ENCODE assay signal across 8 cellular contexts in the genomic region with DNA sequence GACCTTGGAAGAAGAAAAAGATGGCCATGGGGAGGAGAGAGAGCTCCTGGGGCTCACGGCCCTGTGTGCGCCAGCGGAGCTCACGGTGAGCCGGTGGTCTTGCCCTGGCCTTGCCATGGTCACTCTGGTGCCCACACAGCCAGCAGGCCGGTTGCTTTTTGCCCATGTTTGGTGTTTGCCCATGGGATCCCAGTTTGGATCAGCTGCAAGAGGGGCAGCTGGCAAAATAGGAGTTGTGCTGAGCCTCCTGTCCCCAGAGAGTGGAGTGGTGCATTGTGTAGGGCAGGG. TPM values are rescaled to one million over a fixed set of nuclear protein-coding genes. Genes with fewer than 3 reads are reported as not detected.
DNase-seq lines count a peak whose midpoint lies in the region; ATAC-seq and TF ChIP-seq lines count a peak whose summit lies in the region.

No MANE protein-coding gene starts in this region.

- peak overlapping the region; percentile 83 to 99 for H3K27ac Mint-ChIP-seq in activated naive CD4-positive, alpha-beta T cell treated with anti-CD3 and anti-CD28 coated beads, Interleukin-2, amount 50 U/mL, for 72 hours
- H3K27ac Mint-ChIP-seq in stimulated activated memory B cell treated with anti-CD40 and anti-IgM and Interleukin-4, amounts not matched to agents 10 μg/mL and 1 μg/mL and 100 μg/mL, for 72 hours: peak overlapping the region; percentile 82

- H3K9me3 Mint-ChIP-seq in activated naive CD4-positive, alpha-beta T cell treated with anti-CD3 and anti-CD28 coated beads, Interleukin-2, amount 50 U/mL, for 72 hours: no peaks in the 10 kb centered on the region
- no peaks in the 10 kb centered on the region for H3K9me3 Mint-ChIP-seq in stimulated activated memory B cell treated with anti-CD40 and anti-IgM and Interleukin-4, amounts not matched to agents 10 μg/mL and 1 μg/mL and 100 μg/mL, for 72 hours

- DNase-seq in SK-N-SH: no peak
- no peak for DNase-seq in activated naive CD4-positive, alpha-beta T cell treated with anti-CD3 and anti-CD28 coated beads, Interleukin-2, amount 50 U/mL, for 72 hours (ENCODE audit: low spot score in 2 of 2)
- DNase-seq in NCI-H82 (lab: John Stamatoyannopoulos, UW): no peak
- DNase-seq in NCI-H446 (lab: John Stamatoyannopoulos, UW): no peak

- H3K9me2 ChIP-seq in SK-N-SH: no peaks in the 10 kb centered on the region

- H3K9ac ChIP-seq in SK-N-SH: no peak overlapping the region

- H3K4me1 ChIP-seq in SK-N-SH (ENCODE audit: control insufficient read depth in 1 of 2, insufficient read depth in 2 of 2, low read depth in 1 of 2, low read length in 1 of 2): peaks cover 0 to 26% of the 10 kb centered on the region in 2 experiments; a peak in 1 of 4 replicates

- 100% methylated on average over 6 of the region's 6 CpGs for WGBS in SK-N-SH (ENCODE audit: low lambda C conversion rate)

- H3F3A ChIP-seq in SK-N-SH (replicated peaks; ENCODE audit: insufficient read depth): peaks cover 14% of the 10 kb centered on the region

- no peaks in the 10 kb centered on the region for H3K27me3 Mint-ChIP-seq in stimulated activated memory B cell treated with anti-CD40 and anti-IgM and Interleukin-4, amounts not matched to agents 10 μg/mL and 1 μg/mL and 100 μg/mL, for 72 hours

- H3K36me3 ChIP-seq in SK-N-SH (replicated peaks in 1 of 2; ENCODE audit: control insufficient read depth in 1 of 2, insufficient read depth in 2 of 2, low read length in 1 of 2): no peaks in the 10 kb centered on the region

- no peaks in the 10 kb centered on the region for H4K20me1 ChIP-seq in SK-N-SH (ENCODE audit: insufficient read depth)

- no peak for ATAC-seq in SK-N-SH treated with all-trans-retinoic acid at 6 μM for 48 hours
- no peak for ATAC-seq in activated naive CD4-positive, alpha-beta T cell treated with anti-CD3 and anti-CD28 coated beads, Interleukin-2, amount 50 U/mL, for 72 hours
- ATAC-seq in stimulated activated memory B cell treated with anti-CD40 and anti-IgM and Interleukin-4, amounts not matched to agents 10 μg/mL and 1 μg/mL and 100 μg/mL, for 72 hours: no peak
- no peak for ATAC-seq in HG02588 (IDR thresholded peaks at IDR 0.05; ENCODE audit: unreplicated experiment)

- H3K4me3 Mint-ChIP-seq in stimulated activated memory B cell treated with anti-CD40 and anti-IgM and Interleukin-4, amounts not matched to agents 10 μg/mL and 1 μg/mL and 100 μg/mL, for 72 hours: peak overlapping the region; percentile 95

- CTCF ChIA-PET in SK-N-SH (lab: Yijun Ruan, JAX): interaction anchor here (0.6 to 21.6 kb wide), 9 partner anchors 13 to 217 kb away, joined by 3 to 1361 read pairs (median 7); partner anchors contain the start of genes FDXR, GRIN2C, NAT9 and RAB37

- TF ChIP-seq EP300 in SK-N-SH (IDR thresholded peaks at IDR 0.05; ENCODE audit: borderline replicate concordance in 1 of 2, low read depth in 1 of 2, low read length in 1 of 2): no peak

- H3K9me3 ChIP-seq in SK-N-SH (no peaks in the 10 kb centered on the region), iPS-18c (ENCODE audit: control insufficient read depth, insufficient read depth, low read length) (no peaks in the 10 kb centered on the region)

- peaks cover 16% of the 10 kb centered on the region for H3K79me2 ChIP-seq in SK-N-SH (ENCODE audit: insufficient read depth)

- H3K4me1 Mint-ChIP-seq in stimulated activated memory B cell treated with anti-CD40 and anti-IgM and Interleukin-4, amounts not matched to agents 10 μg/mL and 1 μg/mL and 100 μg/mL, for 72 hours: peaks cover 59% of the 10 kb centered on the region

- POLR2A ChIA-PET in SK-N-SH (lab: Yijun Ruan, JAX): interaction anchor here (1.1 to 2.4 kb wide), 6 partner anchors 10 to 123 kb away, joined by 3 to 19 read pairs (median 6); partner anchors contain the start of gene NAT9

- H3K4me3 ChIP-seq in SK-N-SH (ENCODE audit: low read depth in 2 of 2, low read length in 1 of 2): peak overlapping the region; percentile 90 to 97
- peak overlapping the region; percentile 97 for H3K4me3 ChIP-seq in iPS-18c (ENCODE audit: insufficient read depth, low read depth, low read length)

- peaks cover 29 to 32% of the 10 kb centered on the region in 2 donors for H3K36me3 Mint-ChIP-seq in activated naive CD4-positive, alpha-beta T cell treated with anti-CD3 and anti-CD28 coated beads, Interleukin-2, amount 50 U/mL, for 72 hours
- H3K36me3 Mint-ChIP-seq in stimulated activated memory B cell treated with anti-CD40 and anti-IgM and Interleukin-4, amounts not matched to agents 10 μg/mL and 1 μg/mL and 100 μg/mL, for 72 hours: peaks cover 17% of the 10 kb centered on the region

- no peak for TF ChIP-seq CTCF in SK-N-SH (IDR thresholded peaks at IDR 0.05)

- peak overlapping the region; percentile 99 for H3K4me2 ChIP-seq in SK-N-SH

- no peak overlapping the region for H2AFZ ChIP-seq in SK-N-SH (ENCODE audit: low read depth)

- no peak overlapping the region for H3K27ac ChIP-seq in SK-N-SH (ENCODE audit: low read depth in 2 of 2, low read length in 1 of 2)

- H3K27me3 ChIP-seq in SK-N-SH (ENCODE audit: insufficient read depth): no peaks in the 10 kb centered on the region

- no peak for TF ChIP-seq RAD21 in SK-N-SH (IDR thresholded peaks at IDR 0.05; ENCODE audit: low read length)

TF ChIP-seq in SK-N-SH, 30 proteins besides CTCF, POLR2A, EP300 and RAD21:
- TF ChIP-seq YY1 (IDR thresholded peaks at IDR 0.05; ENCODE audit: low read depth) (no peak), EZH2phosphoT487 (IDR thresholded peaks at IDR 0.05; ENCODE audit: borderline replicate concordance, low read depth) (no peak), SIN3A (IDR thresholded peaks at IDR 0.05; ENCODE audit: borderline replicate concordance, low read depth, low read length) (no peak)

TF ChIP-seq in SK-N-SH treated with all-trans-retinoic acid at 6 μM for 48 hours, 23 proteins besides CTCF, POLR2A, EP300 and RAD21 (continues in another document):
- TF ChIP-seq OSR1 (CRISPR knock-in tag; IDR thresholded peaks at IDR 0.05) (no peak), ZC3H10 (CRISPR knock-in tag; IDR thresholded peaks at IDR 0.05) (no peak), TOX (CRISPR knock-in tag; IDR thresholded peaks at IDR 0.05; ENCODE audit: borderline replicate concordance) (no peak), ZNF70 (CRISPR knock-in tag; IDR thresholded peaks at IDR 0.05) (no peak), ESRRG (CRISPR knock-in tag; IDR thresholded peaks at IDR 0.05) (no peak), ARNTL (CRISPR knock-in tag; IDR thresholded peaks at IDR 0.05; ENCODE audit: borderline replicate concordance, low read depth) (no peak), ISL1 (CRISPR knock-in tag; IDR thresholded peaks at IDR 0.05) (no peak), CSRNP3 (CRISPR knock-in tag; IDR thresholded peaks at IDR 0.05) (no peak), SNAI2 (CRISPR knock-in tag; IDR thresholded peaks at IDR 0.05) (no peak), ZNF565 (CRISPR knock-in tag; conservative IDR thresholded peaks at IDR 0.05; ENCODE audit: low read depth) (no peak), TCF4 (CRISPR knock-in tag; IDR thresholded peaks at IDR 0.05; ENCODE audit: borderline replicate concordance) (no peak), ZFP30 (CRISPR knock-in tag; IDR thresholded peaks at IDR 0.05) (no peak)
- TF ChIP-seq, protein P1, sequence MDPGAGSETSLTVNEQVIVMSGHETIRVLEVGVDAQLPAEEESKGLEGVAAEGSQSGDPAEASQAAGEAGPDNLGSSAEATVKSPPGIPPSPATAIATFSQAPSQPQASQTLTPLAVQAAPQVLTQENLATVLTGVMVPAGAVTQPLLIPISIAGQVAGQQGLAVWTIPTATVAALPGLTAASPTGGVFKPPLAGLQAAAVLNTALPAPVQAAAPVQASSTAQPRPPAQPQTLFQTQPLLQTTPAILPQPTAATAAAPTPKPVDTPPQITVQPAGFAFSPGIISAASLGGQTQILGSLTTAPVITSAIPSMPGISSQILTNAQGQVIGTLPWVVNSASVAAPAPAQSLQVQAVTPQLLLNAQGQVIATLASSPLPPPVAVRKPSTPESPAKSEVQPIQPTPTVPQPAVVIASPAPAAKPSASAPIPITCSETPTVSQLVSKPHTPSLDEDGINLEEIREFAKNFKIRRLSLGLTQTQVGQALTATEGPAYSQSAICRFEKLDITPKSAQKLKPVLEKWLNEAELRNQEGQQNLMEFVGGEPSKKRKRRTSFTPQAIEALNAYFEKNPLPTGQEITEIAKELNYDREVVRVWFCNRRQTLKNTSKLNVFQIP (CRISPR knock-in tag; IDR thresholded peaks at IDR 0.05; ENCODE audit: borderline replicate concordance, low read depth): no peak

RNA-seq across cellular contexts. Expression of gene NHERF1, which starts 1.6 kb away (rescaled TPM):
- polyA plus RNA-seq in SK-N-SH (2012; rRNA removed): 26.9 and 40.1 TPM in 2 replicates
- 23.7 and 29.2 TPM in 2 replicates for polyA plus RNA-seq in SK-N-SH (2012; cell fraction: cytosol; rRNA removed)
- 21.2 and 25.9 TPM in 2 replicates for polyA plus RNA-seq in SK-N-SH (2012; cell fraction: nucleus; rRNA removed)
- total RNA-seq in activated naive CD4-positive, alpha-beta T cell treated with anti-CD3 and anti-CD28 coated beads, Interleukin-2, amount 50 U/mL, for 72 hours: 100 to 1,000 TPM in 1 of 2 donors, 10 to 100 TPM in 1; 59.0 to 114 TPM

RNA-seq across cellular contexts. Expression of gene RAB37, which starts 12.9 kb away (rescaled TPM):
- 0.13 and 0.25 TPM in 2 replicates for polyA plus RNA-seq in SK-N-SH (2012; rRNA removed)
- 0.09 and 0.12 TPM in 2 replicates for polyA plus RNA-seq in SK-N-SH (2012; cell fraction: cytosol; rRNA removed)
- polyA plus RNA-seq in SK-N-SH (2012; cell fraction: nucleus; rRNA removed): 0.26 and 0.31 TPM in 2 replicates
- 1 to 10 TPM; 3.4 to 4.0 TPM for total RNA-seq in activated naive CD4-positive, alpha-beta T cell treated with anti-CD3 and anti-CD28 coated beads, Interleukin-2, amount 50 U/mL, for 72 hours

RNA-seq across cellular contexts. Expression of gene NAT9, which starts 26.2 kb away (rescaled TPM):
- 117 and 190 TPM in 2 replicates for polyA plus RNA-seq in SK-N-SH (2012; rRNA removed)
- 38.1 and 64.6 TPM in 2 replicates for polyA plus RNA-seq in SK-N-SH (2012; cell fraction: cytosol; rRNA removed)
- polyA plus RNA-seq in SK-N-SH (2012; cell fraction: nucleus; rRNA removed): 744 and 872 TPM in 2 replicates
- total RNA-seq in activated naive CD4-positive, alpha-beta T cell treated with anti-CD3 and anti-CD28 coated beads, Interleukin-2, amount 50 U/mL, for 72 hours: 10 to 100 TPM; 38.2 to 57.2 TPM

RNA-seq across cellular contexts. Expression of gene CD300LF, which starts 37.3 kb away (rescaled TPM):
- not detected in 2 replicates for polyA plus RNA-seq in SK-N-SH (2012; rRNA removed)
- polyA plus RNA-seq in SK-N-SH (2012; cell fraction: cytosol; rRNA removed): not detected in 2 replicates
- not detected in 2 replicates for polyA plus RNA-seq in SK-N-SH (2012; cell fraction: nucleus; rRNA removed)
- total RNA-seq in activated naive CD4-positive, alpha-beta T cell treated with anti-CD3 and anti-CD28 coated beads, Interleukin-2, amount 50 U/mL, for 72 hours: not detected
